In genomic region chr1:28115267-28115666, GRCh38 we compare ENCODE assay signal across 10 cellular contexts. TPM values are rescaled to one million over a fixed set of nuclear protein-coding genes. Genes with fewer than 3 reads are reported as not detected.
DNase-seq lines count a peak whose midpoint lies in the region; ATAC-seq, FAIRE-seq and TF ChIP-seq lines count a peak whose summit lies in the region.
"Had no signal": no experiment of that assay in that cellular context is flagged by ENCODE, and none has a peak within 500 bp of the region (broad histone marks: within the 10 kb centered on the region; RNA-seq: fewer than 3 reads in every experiment).

No MANE protein-coding gene starts in this region.

- H4K20me1 ChIP-seq in GM12878 (ENCODE audit: control insufficient read depth, insufficient read depth), result no peaks in the 10 kb centered on the region

- SMC1A ChIA-PET in GM12878 (lab: Charles Lee; ENCODE audit: uncharacterized antibody, unreplicated experiment), result interaction anchor here (0.7 to 4.6 kb wide), 13 partner anchors 11 to 884 kb away, joined by 3 to 43 read pairs (median 6); partner anchors contain the start of gene EYA3

- TF ChIP-seq EP300 in GM12878 (IDR thresholded peaks at IDR 0.05; ENCODE audit: borderline replicate concordance in 1 of 2, control insufficient read depth in 1 of 2, low read depth in 2 of 2, low read length in 2 of 2), result peak; percentile 55 to 62; a peak in 2 of 4 replicates

- in situ Hi-C loops in GM12878 (cut with MboI), result no loop called here
- in situ Hi-C loops in G401 (cut with HindIII; ENCODE audit: low sequenced_read_pairs), result no loop called here

- RAD21 ChIA-PET in GM12878 (lab: Charles Lee; ENCODE audit: unreplicated experiment), result interaction anchor here (0.8 to 11.7 kb wide), 12 partner anchors 11 to 131 kb away, joined by 3 to 113 read pairs (median 4); partner anchors contain the start of gene EYA3

- no peak overlapping the region for H3K4me3 ChIP-seq in GM12878
- H3K4me3 ChIP-seq: thoracic aorta had no signal

- peaks cover 43% of the 10 kb centered on the region for H3K4me1 ChIP-seq in GM12878 (ENCODE audit: control insufficient read depth, insufficient read depth, low read length)

- 0% methylated on average over 4 of the region's 4 CpGs for WGBS in GM12878 (ENCODE audit: insufficient coverage, insufficient replicate concordance, low lambda C conversion rate, missing lambda C conversion rate)

- no peak for TF ChIP-seq CTCF in GM12878 (IDR thresholded peaks at IDR 0.05 in 2 of 3, conservative IDR thresholded peaks at IDR 0.05 in 1 of 3; ENCODE audit: control insufficient read depth in 2 of 3, extremely low read depth in 1 of 3, insufficient read depth in 1 of 3, low read depth in 3 of 3, low read length in 3 of 3)

- peak overlapping the region in 1 of 2 donors; percentile 66 for H3K27ac Mint-ChIP-seq in T-cell

- POLR2A ChIA-PET in T-cell (lab: Charles Lee) (no interaction called here), GM12878 (lab: Charles Lee) (interaction anchor here (0.5 to 2.6 kb wide), 10 partner anchors 17 to 228 kb away, joined by 3 to 10 read pairs (median 6); no protein-coding TSS in a partner anchor)

- H3K79me2 ChIP-seq in GM12878 (ENCODE audit: control insufficient read depth, insufficient read depth, low read length), result no peaks in the 10 kb centered on the region

- peak overlapping the region; percentile 47; the same call in 1 of the 2 replicates for H3K4me2 ChIP-seq in GM12878 (ENCODE audit: control insufficient read depth, insufficient read depth)

- intact Hi-C loops in GM12878 (cut with micrococcal nuclease; ENCODE audit: unreplicated experiment), result loop anchor here (2.0 kb wide), 1 partner anchor 58 kb away; no protein-coding TSS in a partner anchor

- H3K9me3 ChIP-seq in GM12878 (replicated peaks; ENCODE audit: control insufficient read depth, insufficient read depth, low read length), result no peaks in the 10 kb centered on the region
- H3K9me3 ChIP-seq: thoracic aorta had no signal

- BruUV-seq in GM12878 (replicated peaks; lab: Mats Ljungman, UMichigan), result no TSS peak

- H2AFZ ChIP-seq in GM12878 (ENCODE audit: control insufficient read depth, low read depth, low read length), result peak overlapping the region; percentile 62

- H3K9me3 Mint-ChIP-seq in T-cell, result no peaks in the 10 kb centered on the region

- H3K27me3 ChIP-seq in GM12878 (replicated peaks in 1 of 2; ENCODE audit: control insufficient read depth in 2 of 2, insufficient read depth in 2 of 2, low read length in 1 of 2), result no peaks in the 10 kb centered on the region

- TF ChIP-seq POLR2A in GM12878 (IDR thresholded peaks at IDR 0.05; ENCODE audit: low read depth, low read length), result no peak

- H3K36me3 ChIP-seq in GM12878 (ENCODE audit: control insufficient read depth in 2 of 2, insufficient read depth in 2 of 2, low read length in 1 of 2), result no peaks in the 10 kb centered on the region
- H3K36me3 ChIP-seq: thoracic aorta had no signal

- peak; percentile 38 for ATAC-seq in GM18868 (IDR thresholded peaks at IDR 0.05; ENCODE audit: unreplicated experiment)
- ATAC-seq in T-cell (replicated peaks in 1 of 4), result peak in 2 of 4 experiments; percentile 23 to 75
- ATAC-seq in GM12878, result peak; percentile 67
- no peak for ATAC-seq in GM21423 (IDR thresholded peaks at IDR 0.05; ENCODE audit: unreplicated experiment)
- no peak for ATAC-seq in GM18858 (IDR thresholded peaks at IDR 0.05; ENCODE audit: unreplicated experiment)
- no peak for ATAC-seq in GM19452 (IDR thresholded peaks at IDR 0.05; ENCODE audit: unreplicated experiment)

- peak overlapping the region; percentile 46; the same call in 1 of the 2 replicates for H3K27ac ChIP-seq in GM12878 (ENCODE audit: control insufficient read depth, insufficient read depth)
- H3K27ac ChIP-seq: thoracic aorta had no signal

- FAIRE-seq in GM12878 (lab: Jason Lieb, UNC), result peak; percentile 86
- FAIRE-seq: colon had no signal

- H3K4me3 Mint-ChIP-seq in T-cell, result no peak overlapping the region

- no peak for TF ChIP-seq RAD21 in GM12878 (IDR thresholded peaks at IDR 0.05; ENCODE audit: insufficient read depth, low read depth, low read length)

- H3K27me3 Mint-ChIP-seq in T-cell, result peaks cover 0 to 4% of the 10 kb centered on the region in 2 donors

- no peaks in the 10 kb centered on the region for H3K36me3 Mint-ChIP-seq in T-cell

- DNase-seq in T-cell (peak in 28 of 34 experiments; percentile 10 to 62 (median 39)), GM12878 (ENCODE audit: low read depth, low spot score) (peak; percentile 66), G401 (ENCODE audit: low spot score) (no peak)
- DNase-seq in stimulated activated CD4-positive, alpha-beta T cell treated with anti-CD3 and anti-CD28 coated beads, Interleukin-4, amount 100 ng/mL, for 1 hour, result peak; percentile 25

- peaks cover 6 to 10% (median 7%) of the 10 kb centered on the region in 3 donors for H3K4me1 Mint-ChIP-seq in T-cell

- CTCF ChIA-PET in T-cell (lab: Charles Lee) (interaction anchor here in 1 of 2 donors (0.6 kb wide), 1 partner anchor 594 kb away, joined by 4 read pairs; no protein-coding TSS in a partner anchor), GM12878 (lab: Yijun Ruan, JAX) (interaction anchor here (0.7 to 6.9 kb wide), 6 partner anchors 11 to 175 kb away, joined by 3 to 57 read pairs (median 4); no protein-coding TSS in a partner anchor)

- H3K9ac ChIP-seq in GM12878 (ENCODE audit: control insufficient read depth, insufficient read depth, low read length), result no peak overlapping the region

TF ChIP-seq in GM12878, 131 proteins besides CTCF, POLR2A, EP300 and RAD21 (continues in another document):
- TF ChIP-seq HCFC1 (IDR thresholded peaks at IDR 0.05; ENCODE audit: low read length) (no peak), NR2C1 (IDR thresholded peaks at IDR 0.05) (no peak), POU2F2 (IDR thresholded peaks at IDR 0.05; ENCODE audit: borderline replicate concordance, low read depth, low read length) (peak; percentile 57; the same call in 1 of the 3 replicates), TBL1XR1 (IDR thresholded peaks at IDR 0.05; ENCODE audit: low read depth, low read length) (peak; percentile 46; the same call in 1 of the 2 replicates), CBFB (IDR thresholded peaks at IDR 0.05; ENCODE audit: low read depth) (no peak), PRDM15 (CRISPR knock-in tag; IDR thresholded peaks at IDR 0.05) (no peak), CHD4 (IDR thresholded peaks at IDR 0.05) (no peak)

RNA-seq across cellular contexts. Expression of gene EYA3, which starts 26.9 kb away (rescaled TPM):
- total RNA-seq in T-cell (10 to 100 TPM; 15.0 to 20.2 (median 16.7) TPM), GM12878 (2014; rRNA removed) (18.3 and 19.0 TPM in 2 replicates), GM12878 (2014; rRNA removed; fragmentation: Illumina TruSeq; extraction: Trizol) (28.1 and 28.2 TPM in 2 replicates), GM12878 (2021) (28.5 and 29.6 TPM in 2 replicates)
- 62.1 and 81.3 TPM in 2 replicates for total RNA-seq in GM12878 (2013; cell fraction: nucleolus; rRNA removed)
- 8.9 TPM for polyA plus RNA-seq in GM12878 (2011; ENCODE audit: low read depth)
- polyA plus RNA-seq in GM12878 (2011; rRNA removed) (46.6 and 48.9 TPM in 2 replicates), GM12878 (2014; fragmentation: Illumina TruSeq; extraction: Trizol) (28.1 and 33.0 TPM in 2 replicates), GM12878 (2014; fragmentation: Nextera tagmentation; extraction: Ambion mirVana) (10 to 100 TPM; 13.0 to 15.6 TPM), GM12878 (2014; rRNA removed) (19.8 and 20.1 TPM in 2 replicates), GM12878 (2016; fragmentation: Nextera tagmentation; extraction: Ambion mirVana) (10 to 100 TPM; 22.6 to 24.2 TPM)
- 24.4 and 27.3 TPM in 2 replicates for polyA plus RNA-seq in GM12878 (2011; cell fraction: cytosol; rRNA removed)
- polyA plus RNA-seq in GM12878 (2011; cell fraction: nucleus; rRNA removed), result 26.8 and 29.1 TPM in 2 replicates
- polyA plus RNA-seq in GM12878 (2012), result 12.3 and 13.9 TPM in 2 replicates
- polyA minus RNA-seq in GM12878 (2011; rRNA and poly(A)+ RNA removed), result 62.8 and 90.9 TPM in 2 replicates
- polyA minus RNA-seq in GM12878 (2011; cell fraction: cytosol; rRNA and poly(A)+ RNA removed), result 14.4 and 18.8 TPM in 2 replicates
- polyA minus RNA-seq in GM12878 (2011; cell fraction: nucleus; rRNA and poly(A)+ RNA removed), result 27.7 and 28.5 TPM in 2 replicates
- 11.3 and 15.0 TPM in 2 replicates for total RNA-seq in G401 (2014; rRNA removed; shearing (Covaris generic))

Comparison
In these comparisons a context has a peak if more than half of its experiments do, and no peak if none do; other contexts are left out.
1. ATAC-seq: peak in GM18868 (single experiment) and GM12878 (single experiment); none in GM21423 (single experiment), GM18858 (single experiment) and GM19452 (single experiment).